34 cellular contexts compared by ENCODE assay signal in genomic region chr1:115091582-115091981, GRCh38. TPM values are rescaled to one million over a fixed set of nuclear protein-coding genes. Genes with fewer than 3 reads are reported as not detected.
DNase-seq lines count a peak whose midpoint lies in the region; ATAC-seq, FAIRE-seq and TF ChIP-seq lines count a peak whose summit lies in the region.
"Had no signal": no experiment of that assay in that cellular context is flagged by ENCODE, and none has a peak within 500 bp of the region (broad histone marks: within the 10 kb centered on the region; RNA-seq: fewer than 3 reads in every experiment).

No MANE protein-coding gene starts in this region.

- CTCF ChIA-PET in K562 (lab: Yijun Ruan, JAX; ENCODE audit: low intra/inter-chr PET ratio): no interaction called here

- H3K27ac ChIP-seq in K562 (ENCODE audit: extremely low read depth, low read depth, low read length): no peak overlapping the region
- H3K27ac ChIP-seq in tibial artery: peak overlapping the region; percentile 97
- H3K27ac ChIP-seq: 22Rv1, psoas muscle had no signal

- TF ChIP-seq CTCF in NB4 (IDR thresholded peaks at IDR 0.05; ENCODE audit: low read depth, low read length) (no peak), K562 (IDR thresholded peaks at IDR 0.05 in 2 of 3, conservative IDR thresholded peaks at IDR 0.05 in 1 of 3; ENCODE audit: insufficient read depth in 2 of 3, low read depth in 1 of 3, low read length in 3 of 3) (no peak), tibial artery (IDR thresholded peaks at IDR 0.05) (no peak)

- no peak overlapping the region for H3K4me3 ChIP-seq in NB4 (ENCODE audit: low read depth, low read length)
- no peak overlapping the region for H3K4me3 ChIP-seq in K562
- H3K4me3 ChIP-seq in tibial artery: no peak overlapping the region
- H3K4me3 ChIP-seq: esophagus muscularis mucosa, GM23338, psoas muscle had no signal

- H3K4me1 Mint-ChIP-seq in T-helper 2 cell treated with Interferon-gamma antibody and Interleukin-4, amounts not matched to agents 5 μg/mL and 100 μg/mL, for 36 hours (ENCODE audit: low read depth): peaks cover 13% of the 10 kb centered on the region

- H3K4me1 ChIP-seq in K562 (replicated peaks in 1 of 2; ENCODE audit: control insufficient read depth in 2 of 2, insufficient read depth in 2 of 2, low read length in 2 of 2) (peaks cover 0 to 9% of the 10 kb centered on the region in 2 experiments; a peak in 2 of 5 replicates), tibial artery (peaks cover 0 to 34% (median 3%) of the 10 kb centered on the region in 4 donors)
- H3K4me1 ChIP-seq: psoas muscle had no signal

- no peak overlapping the region for H2AFZ ChIP-seq in K562 (ENCODE audit: low read depth, low read length)
- H2AFZ ChIP-seq: GM23338 had no signal

- FAIRE-seq in K562 (lab: Jason Lieb, UNC): no peak
- FAIRE-seq: endometrium, kidney, TTC549 had no signal

- intact Hi-C loops in K562 (cut with micrococcal nuclease): no loop called here
- intact Hi-C loops in tibial artery (cut with DNase I; ENCODE audit: low total_unique reads): no loop called here

- peak; percentile 44 to 68 for DNase-seq in NOMO-1 (lab: John Stamatoyannopoulos, UW; ENCODE audit: unreplicated experiment in 2 of 2)
- DNase-seq in NOMO-1 treated with dmso at 0.1 percent for 144 hours (lab: John Stamatoyannopoulos, UW; ENCODE audit: unreplicated experiment): no peak
- DNase-seq in NB4 (ENCODE audit: low read depth): peak; percentile 54
- DNase-seq in K562 (ENCODE audit: extremely low read depth in 1 of 4, low spot score in 3 of 4): no peak
- DNase-seq in tibial artery: no peak
- no peak for DNase-seq in T-helper 2 cell treated with Interferon-gamma antibody and Interleukin-4, amounts not matched to agents 5 μg/mL and 100 μg/mL, for 36 hours (ENCODE audit: low spot score)
- DNase-seq: activated CD4-positive, alpha-beta T cell treated with anti-CD3 and anti-CD28 coated beads, Interleukin-2, amount 50 U/mL, for 48 hours; activated naive CD4-positive, alpha-beta T cell; activated T-cell treated with anti-CD3 and anti-CD28 coated beads, Interleukin-2, amount 50 U/mL, for 72 hours; CD4-positive, CD25-positive, alpha-beta regulatory T cell; central memory CD4-positive, alpha-beta T cell; foreskin fibroblast; head of caudate nucleus; kidney; naive B cell; NCI-H1417; NCI-H2029; NCI-H526 treated with DMSO at 0.1 percent for 48 hours; occipital lobe; psoas muscle; RPMI8226; stimulated activated CD4-positive, alpha-beta T cell treated with anti-CD3 and anti-CD28 coated beads, Interleukin-4, amount 100 ng/mL, for 4 hours; T-helper 1 cell had no signal

- in situ Hi-C loops in K562 (cut with MboI): no loop called here

- no peak overlapping the region for H3K27ac Mint-ChIP-seq in T-helper 2 cell treated with Interferon-gamma antibody and Interleukin-4, amounts not matched to agents 5 μg/mL and 100 μg/mL, for 36 hours
- H3K27ac Mint-ChIP-seq: activated T-cell treated with anti-CD3 and anti-CD28 coated beads, Interleukin-2, amount 50 U/mL, for 72 hours; dendritic cell treated with granulocyte-macrophage colony-stimulating factor and Interleukin-4, amounts not matched to agents 40 ng/mL and 50 ng/mL, for 4 days; GM23338; mesothelial cell of epicardium; naive B cell; type B pancreatic cell had no signal

- no peak for TF ChIP-seq POLR2A in NB4 (IDR thresholded peaks at IDR 0.05; ENCODE audit: extremely low read depth, insufficient read length)
- no peak for TF ChIP-seq POLR2A in K562 (conservative IDR thresholded peaks at IDR 0.05)

- H3K4me2 ChIP-seq in K562 (ENCODE audit: insufficient read depth, low read length): no peak overlapping the region
- H3K4me2 ChIP-seq: GM23338 had no signal

- no peaks in the 10 kb centered on the region for H3K79me2 ChIP-seq in K562 (ENCODE audit: control insufficient read depth, insufficient read depth, low read length)

- no TSS peak for BruUV-seq in K562 (replicated peaks; lab: Mats Ljungman, UMichigan)

- H3K9me1 ChIP-seq in K562 (ENCODE audit: control insufficient read depth, insufficient read depth, low read length): no peaks in the 10 kb centered on the region

- peaks cover 41% of the 10 kb centered on the region for H3K27me3 Mint-ChIP-seq in T-helper 2 cell treated with Interferon-gamma antibody and Interleukin-4, amounts not matched to agents 5 μg/mL and 100 μg/mL, for 36 hours (ENCODE audit: low read depth)

- TF ChIP-seq RAD21 in K562 (CRISPR knock-in tag; conservative IDR thresholded peaks at IDR 0.05 in 1 of 2, IDR thresholded peaks at IDR 0.05 in 1 of 2): no peak

- H4K20me1 ChIP-seq in K562 (replicated peaks; ENCODE audit: control insufficient read depth, insufficient read depth, low read length): no peaks in the 10 kb centered on the region

- H3K27me3 ChIP-seq in K562 (ENCODE audit: control insufficient read depth in 2 of 2, insufficient read depth in 2 of 2, low read length in 2 of 2): peaks cover 3 to 16% of the 10 kb centered on the region in 2 experiments; a peak in 3 of 5 replicates
- H3K27me3 ChIP-seq in tibial artery: no peaks in the 10 kb centered on the region

- H3K9me3 ChIP-seq in K562 (replicated peaks; ENCODE audit: control insufficient read depth, insufficient read depth, low read depth, low read length) (no peaks in the 10 kb centered on the region), tibial artery (no peaks in the 10 kb centered on the region)
- H3K9me3 ChIP-seq: esophagus muscularis mucosa, psoas muscle had no signal

- WGBS in K562 (ENCODE audit: insufficient coverage, low coverage, missing lambda C conversion rate): 0% methylated on average over 2 of the region's 2 CpGs

- no peak for TF ChIP-seq EP300 in K562 (IDR thresholded peaks at IDR 0.05; ENCODE audit: low read length)

- H3K36me3 ChIP-seq in K562 (ENCODE audit: control insufficient read depth, insufficient read depth, low read length) (no peaks in the 10 kb centered on the region), tibial artery (no peaks in the 10 kb centered on the region)
- H3K36me3 ChIP-seq: esophagus muscularis mucosa had no signal

- no peaks in the 10 kb centered on the region for H3K36me3 Mint-ChIP-seq in T-helper 2 cell treated with Interferon-gamma antibody and Interleukin-4, amounts not matched to agents 5 μg/mL and 100 μg/mL, for 36 hours (ENCODE audit: low read depth)
- H3K36me3 Mint-ChIP-seq: CD4-positive, CD25-positive, alpha-beta regulatory T cell; mesothelial cell of epicardium; naive B cell; type B pancreatic cell had no signal

- H3K9me3 Mint-ChIP-seq in T-helper 2 cell treated with Interferon-gamma antibody and Interleukin-4, amounts not matched to agents 5 μg/mL and 100 μg/mL, for 36 hours: peaks cover 4% of the 10 kb centered on the region
- H3K9me3 Mint-ChIP-seq: activated T-cell treated with anti-CD3 and anti-CD28 coated beads, Interleukin-2, amount 50 U/mL, for 72 hours; GM23338; mesothelial cell of epicardium; naive B cell; type B pancreatic cell had no signal

- no peak overlapping the region for H3K9ac ChIP-seq in K562 (ENCODE audit: insufficient read depth in 1 of 2, low read depth in 2 of 2, low read length in 2 of 2)

- ATAC-seq in K562 (no peak), GM21360 (IDR thresholded peaks at IDR 0.05; ENCODE audit: unreplicated experiment) (no peak), GM21423 (IDR thresholded peaks at IDR 0.05; ENCODE audit: unreplicated experiment) (no peak)
- ATAC-seq: activated T-cell treated with anti-CD3 and anti-CD28 coated beads, Interleukin-2, amount 50 U/mL, for 72 hours; GM23338; psoas muscle had no signal

- POLR2A ChIA-PET in K562 (lab: Yijun Ruan, JAX): no interaction called here

- H3K4me3 Mint-ChIP-seq in T-helper 2 cell treated with Interferon-gamma antibody and Interleukin-4, amounts not matched to agents 5 μg/mL and 100 μg/mL, for 36 hours: no peak overlapping the region
- H3K4me3 Mint-ChIP-seq: dendritic cell treated with granulocyte-macrophage colony-stimulating factor and Interleukin-4, amounts not matched to agents 40 ng/mL and 50 ng/mL, for 4 days; GM23338; mesothelial cell of epicardium had no signal

TF ChIP-seq in K562, 482 proteins besides CTCF, POLR2A, EP300 and RAD21:
- TF ChIP-seq HOXB6 (CRISPR knock-in tag; IDR thresholded peaks at IDR 0.05; ENCODE audit: borderline replicate concordance) (no peak), CEBPB (tag; IDR thresholded peaks at IDR 0.05) (peak; percentile 30; the same call in 1 of the 2 replicates), HINFP (tag; conservative IDR thresholded peaks at IDR 0.05; ENCODE audit: low read depth) (no peak)

RNA-seq across cellular contexts. Expression of gene TSPAN2, which starts 2.3 kb away (rescaled TPM):
- total RNA-seq in K562 (2011; cell fraction: chromatin; rRNA removed; ENCODE audit: low replicate concordance): not detected in 2 replicates
- total RNA-seq in K562 (2011; cell fraction: nucleolus; rRNA removed): not detected in 2 replicates
- not detected in 2 replicates for total RNA-seq in K562 (2011; cell fraction: nucleoplasm; rRNA removed)
- total RNA-seq in K562 (2014; rRNA removed) (not detected in 2 replicates), K562 (2014; rRNA removed; fragmentation: Illumina TruSeq; extraction: Trizol) (not detected in 2 replicates), K562 (2015; rRNA removed; fragmentation: Illumina TruSeq; extraction: Trizol) (not detected in 2 replicates), K562 (2021) (not detected in 2 replicates)
- polyA plus RNA-seq in K562 (2011; rRNA removed) (not detected in 2 replicates), K562 (2014; fragmentation: Illumina TruSeq; extraction: Trizol) (not detected in 2 replicates), K562 (2014; fragmentation: Nextera tagmentation; extraction: Ambion mirVana) (not detected), K562 (2014; rRNA removed) (not detected in 2 replicates)
- polyA plus RNA-seq in K562 (2011; cell fraction: cytosol; rRNA removed): not detected in 2 replicates
- polyA plus RNA-seq in K562 (2011; cell fraction: nucleus; rRNA removed): not detected in 2 replicates
- polyA plus RNA-seq in K562 (2012): not detected in 2 replicates
- polyA minus RNA-seq in K562 (2011; rRNA and poly(A)+ RNA removed): not detected in 2 replicates
- polyA minus RNA-seq in K562 (2011; cell fraction: cytosol; rRNA and poly(A)+ RNA removed): not detected in 2 replicates
- polyA minus RNA-seq in K562 (2011; cell fraction: nucleus; rRNA and poly(A)+ RNA removed): not detected in 2 replicates
- total RNA-seq: SK-MEL-5 had no signal

Comparison
In these comparisons a context has a peak if more than half of its experiments do, and no peak if none do; other contexts are left out.
1. DNase-seq: peak in NOMO-1 (2 of 2) and NB4 (single experiment); none in NOMO-1 treated with dmso at 0.1 percent for 144 hours (single experiment), K562 (0 of 4), tibial artery (0 of 2) and T-helper 2 cell treated with Interferon-gamma antibody and Interleukin-4, amounts not matched to agents 5 μg/mL and 100 μg/mL, for 36 hours (single experiment).